Comparison of ENCODE assay signal across 27 cellular contexts in the genomic region with DNA sequence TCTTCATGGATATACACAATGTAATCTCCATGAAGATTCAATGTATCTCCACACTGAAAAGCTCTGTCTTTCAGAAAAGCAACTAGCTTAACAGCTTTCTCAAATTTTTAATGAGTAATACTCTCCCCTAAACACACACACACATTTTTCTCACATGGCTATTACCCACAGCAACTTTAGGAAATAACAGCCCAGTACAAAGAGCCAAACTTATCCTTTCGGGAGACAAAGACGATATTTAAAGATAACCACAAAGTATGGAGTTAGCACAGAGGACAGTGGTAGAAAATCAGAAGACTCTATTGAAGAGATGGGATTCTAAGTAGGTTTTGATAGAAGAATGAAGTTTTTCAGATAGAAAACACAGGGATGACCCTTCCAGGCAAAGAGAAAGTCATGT.
A peak's percentile ranks its signal among the peaks of the same experiment; 100 is the strongest.
DNase-seq lines count a peak whose midpoint lies in the region; TF ChIP-seq lines count a peak whose summit lies in the region.
"Had no signal": no experiment of that assay in that cellular context is flagged by ENCODE, and none has a peak within 500 bp of the region (broad histone marks: within the 10 kb centered on the region; RNA-seq: fewer than 3 reads in every experiment).

No MANE protein-coding gene starts in this region.

- in situ Hi-C loops in brain microvascular endothelial cell (cut with HindIII; ENCODE audit: low pct_ligation_motif_present, low sequenced_read_pairs): loop anchor here (25.0 kb wide), 1 partner anchor 390 kb away; the partner anchor contains the start of gene TRIB2

- H3K27me3 Mint-ChIP-seq in nephron (ENCODE audit: low read depth): peaks cover 7% of the 10 kb centered on the region
- H3K27me3 Mint-ChIP-seq: activated T-cell treated with anti-CD3 and anti-CD28 coated beads, Interleukin-2, amount 50 U/mL, for 24 hours; CD4-positive, alpha-beta T cell had no signal

- intact Hi-C loops in vagina (cut with DNase I): no loop called here

- H3K9me3 ChIP-seq in vagina: no peaks in the 10 kb centered on the region
- H3K9me3 ChIP-seq: gastrocnemius medialis, MG63, prostate gland had no signal

- no peak overlapping the region for H3K4me3 Mint-ChIP-seq in nephron
- H3K4me3 Mint-ChIP-seq: activated T-cell treated with anti-CD3 and anti-CD28 coated beads, Interleukin-2, amount 50 U/mL, for 24 hours; CD4-positive, alpha-beta T cell had no signal

- no peaks in the 10 kb centered on the region for H3K36me3 Mint-ChIP-seq in nephron (ENCODE audit: low read depth)
- H3K36me3 Mint-ChIP-seq: brain had no signal

- no peaks in the 10 kb centered on the region for H3K9me3 Mint-ChIP-seq in nephron
- H3K9me3 Mint-ChIP-seq: activated T-cell treated with anti-CD3 and anti-CD28 coated beads, Interleukin-2, amount 50 U/mL, for 24 hours; CD4-positive, alpha-beta T cell had no signal

- no peak for TF ChIP-seq CTCF in AG10803 (conservative IDR thresholded peaks at IDR 0.05; ENCODE audit: low read length)
- no peak for TF ChIP-seq CTCF in brain microvascular endothelial cell (IDR thresholded peaks at IDR 0.05; ENCODE audit: low read depth, low read length, missing control alignments)
- TF ChIP-seq CTCF in nephron (IDR thresholded peaks at IDR 0.05; ENCODE audit: unreplicated experiment in 3 of 3): no peak
- TF ChIP-seq CTCF in vagina (IDR thresholded peaks at IDR 0.05): no peak

- H3K4me3 ChIP-seq in AG10803 (ENCODE audit: low read length) (no peak overlapping the region), brain microvascular endothelial cell (ENCODE audit: low read depth, low read length) (no peak overlapping the region), vagina (no peak overlapping the region)
- H3K4me3 ChIP-seq: gastrocnemius medialis, hepatocyte, MG63, prostate gland had no signal

- H3K36me3 ChIP-seq in brain microvascular endothelial cell (replicated peaks) (no peaks in the 10 kb centered on the region), vagina (no peaks in the 10 kb centered on the region)
- H3K36me3 ChIP-seq: gastrocnemius medialis, MG63, prostate gland had no signal

- TF ChIP-seq POLR2A in vagina (IDR thresholded peaks at IDR 0.05): no peak

- peaks cover 50% of the 10 kb centered on the region for H3K4me1 Mint-ChIP-seq in nephron

- H3K4me1 ChIP-seq in vagina: peaks cover 33% of the 10 kb centered on the region
- H3K4me1 ChIP-seq: gastrocnemius medialis, prostate gland had no signal

- DNase-seq in AG10803 (ENCODE audit: low read depth) (peak; percentile 61), NCI-H226 (peak; percentile 3), brain microvascular endothelial cell (no peak), middle frontal gyrus (ENCODE audit: extremely low spot score, low spot score) (no peak), vagina (ENCODE audit: extremely low spot score in 2 of 2) (no peak), substantia nigra (lab: John Stamatoyannopoulos, UW) (no peak), cerebellum (ENCODE audit: low spot score) (no peak)
- DNase-seq: activated CD4-positive, alpha-beta T cell treated with anti-CD3 and anti-CD28 coated beads for 4 hours; activated gamma-delta T cell; activated T-cell treated with anti-CD3 and anti-CD28 coated beads, Interleukin-2, amount 50 U/mL, for 24 hours; AML-193; CD4-positive, alpha-beta T cell; effector CD8-positive, alpha-beta T cell; H7; KBM-7; NCI-H1105 treated with DMSO at 0.1 percent for 48 hours; NCI-H1930; NCI-H526 treated with DMSO at 0.1 percent for 48 hours; stimulated activated CD4-positive, alpha-beta T cell treated with anti-CD3 and anti-CD28 coated beads, Interleukin-15, amount 100 ng/mL, for 24 hours; stimulated activated naive CD8-positive, alpha-beta T cell treated with anti-CD3 and anti-CD28 coated beads, Interleukin-15, Interleukin-2, amounts not matched to agents 100 U/mL and 50 U/mL, for 24 hours had no signal

- H3K27ac ChIP-seq in brain microvascular endothelial cell (peak overlapping the region; percentile 16), vagina (no peak overlapping the region), substantia nigra (ENCODE audit: low read depth, low read length, poor library complexity, severe bottlenecking) (no peak overlapping the region)
- H3K27ac ChIP-seq: hepatocyte, prostate gland, VCaP had no signal

- H3K27me3 ChIP-seq in brain microvascular endothelial cell (replicated peaks): no peaks in the 10 kb centered on the region
- H3K27me3 ChIP-seq in vagina: no peaks in the 10 kb centered on the region
- H3K27me3 ChIP-seq: gastrocnemius medialis, hepatocyte, MG63 had no signal

- H3K27ac Mint-ChIP-seq in nephron: peak overlapping the region in 2 of 3 experiments; percentile 24 to 89
- H3K27ac Mint-ChIP-seq: activated T-cell treated with anti-CD3 and anti-CD28 coated beads, Interleukin-2, amount 50 U/mL, for 24 hours; CD4-positive, alpha-beta T cell had no signal

Comparison
In these comparisons a context has a peak if more than half of its experiments do, and no peak if none do; other contexts are left out.
1. DNase-seq: peak in AG10803 (single experiment) and NCI-H226 (single experiment); none in brain microvascular endothelial cell (single experiment), middle frontal gyrus (single experiment), vagina (0 of 2), substantia nigra (0 of 49) and cerebellum (single experiment).